1 cellular context compared by ENCODE assay signal in genomic region chr3:141311496-141312358, GRCh38.
TF ChIP-seq lines count a peak whose summit lies in the region.

No MANE protein-coding gene starts in this region.

TF ChIP-seq in GM23338, 12 proteins besides CTCF, POLR2A, EP300 and RAD21 (continued from another document):
- TF ChIP-seq, protein P1, sequence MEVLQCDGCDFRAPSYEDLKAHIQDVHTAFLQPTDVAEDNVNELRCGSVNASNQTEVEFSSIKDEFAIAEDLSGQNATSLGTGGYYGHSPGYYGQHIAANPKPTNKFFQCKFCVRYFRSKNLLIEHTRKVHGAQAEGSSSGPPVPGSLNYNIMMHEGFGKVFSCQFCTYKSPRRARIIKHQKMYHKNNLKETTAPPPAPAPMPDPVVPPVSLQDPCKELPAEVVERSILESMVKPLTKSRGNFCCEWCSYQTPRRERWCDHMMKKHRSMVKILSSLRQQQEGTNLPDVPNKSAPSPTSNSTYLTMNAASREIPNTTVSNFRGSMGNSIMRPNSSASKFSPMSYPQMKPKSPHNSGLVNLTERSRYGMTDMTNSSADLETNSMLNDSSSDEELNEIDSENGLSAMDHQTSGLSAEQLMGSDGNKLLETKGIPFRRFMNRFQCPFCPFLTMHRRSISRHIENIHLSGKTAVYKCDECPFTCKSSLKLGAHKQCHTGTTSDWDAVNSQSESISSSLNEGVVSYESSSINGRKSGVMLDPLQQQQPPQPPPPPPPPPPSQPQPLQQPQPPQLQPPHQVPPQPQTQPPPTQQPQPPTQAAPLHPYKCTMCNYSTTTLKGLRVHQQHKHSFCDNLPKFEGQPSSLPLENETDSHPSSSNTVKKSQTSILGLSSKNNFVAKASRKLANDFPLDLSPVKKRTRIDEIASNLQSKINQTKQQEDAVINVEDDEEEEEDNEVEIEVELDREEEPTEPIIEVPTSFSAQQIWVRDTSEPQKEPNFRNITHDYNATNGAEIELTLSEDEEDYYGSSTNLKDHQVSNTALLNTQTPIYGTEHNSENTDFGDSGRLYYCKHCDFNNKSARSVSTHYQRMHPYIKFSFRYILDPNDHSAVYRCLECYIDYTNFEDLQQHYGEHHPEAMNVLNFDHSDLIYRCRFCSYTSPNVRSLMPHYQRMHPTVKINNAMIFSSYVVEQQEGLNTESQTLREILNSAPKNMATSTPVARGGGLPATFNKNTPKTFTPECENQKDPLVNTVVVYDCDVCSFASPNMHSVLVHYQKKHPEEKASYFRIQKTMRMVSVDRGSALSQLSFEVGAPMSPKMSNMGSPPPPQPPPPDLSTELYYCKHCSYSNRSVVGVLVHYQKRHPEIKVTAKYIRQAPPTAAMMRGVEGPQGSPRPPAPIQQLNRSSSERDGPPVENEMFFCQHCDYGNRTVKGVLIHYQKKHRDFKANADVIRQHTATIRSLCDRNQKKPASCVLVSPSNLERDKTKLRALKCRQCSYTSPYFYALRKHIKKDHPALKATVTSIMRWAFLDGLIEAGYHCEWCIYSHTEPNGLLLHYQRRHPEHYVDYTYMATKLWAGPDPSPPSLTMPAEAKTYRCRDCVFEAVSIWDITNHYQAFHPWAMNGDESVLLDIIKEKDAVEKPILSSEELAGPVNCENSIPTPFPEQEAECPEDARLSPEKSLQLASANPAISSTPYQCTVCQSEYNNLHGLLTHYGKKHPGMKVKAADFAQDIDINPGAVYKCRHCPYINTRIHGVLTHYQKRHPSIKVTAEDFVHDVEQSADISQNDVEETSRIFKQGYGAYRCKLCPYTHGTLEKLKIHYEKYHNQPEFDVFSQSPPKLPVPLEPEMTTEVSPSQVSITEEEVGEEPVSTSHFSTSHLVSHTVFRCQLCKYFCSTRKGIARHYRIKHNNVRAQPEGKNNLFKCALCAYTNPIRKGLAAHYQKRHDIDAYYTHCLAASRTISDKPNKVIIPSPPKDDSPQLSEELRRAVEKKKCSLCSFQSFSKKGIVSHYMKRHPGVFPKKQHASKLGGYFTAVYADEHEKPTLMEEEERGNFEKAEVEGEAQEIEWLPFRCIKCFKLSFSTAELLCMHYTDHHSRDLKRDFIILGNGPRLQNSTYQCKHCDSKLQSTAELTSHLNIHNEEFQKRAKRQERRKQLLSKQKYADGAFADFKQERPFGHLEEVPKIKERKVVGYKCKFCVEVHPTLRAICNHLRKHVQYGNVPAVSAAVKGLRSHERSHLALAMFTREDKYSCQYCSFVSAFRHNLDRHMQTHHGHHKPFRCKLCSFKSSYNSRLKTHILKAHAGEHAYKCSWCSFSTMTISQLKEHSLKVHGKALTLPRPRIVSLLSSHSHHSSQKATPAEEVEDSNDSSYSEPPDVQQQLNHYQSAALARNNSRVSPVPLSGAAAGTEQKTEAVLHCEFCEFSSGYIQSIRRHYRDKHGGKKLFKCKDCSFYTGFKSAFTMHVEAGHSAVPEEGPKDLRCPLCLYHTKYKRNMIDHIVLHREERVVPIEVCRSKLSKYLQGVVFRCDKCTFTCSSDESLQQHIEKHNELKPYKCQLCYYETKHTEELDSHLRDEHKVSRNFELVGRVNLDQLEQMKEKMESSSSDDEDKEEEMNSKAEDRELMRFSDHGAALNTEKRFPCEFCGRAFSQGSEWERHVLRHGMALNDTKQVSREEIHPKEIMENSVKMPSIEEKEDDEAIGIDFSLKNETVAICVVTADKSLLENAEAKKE (CRISPR knock-in tag; IDR thresholded peaks at IDR 0.05): no peak
- TF ChIP-seq REST (IDR thresholded peaks at IDR 0.05; ENCODE audit: unreplicated experiment) (no peak), ZNF114 (CRISPR knock-in tag; IDR thresholded peaks at IDR 0.05) (no peak)
TF ChIP-seq in GM23338: peak in this region for 3.
